8 cellular contexts compared by ENCODE assay signal in genomic region chr4:151099226-151099975, GRCh38. TPM values are rescaled to one million over a fixed set of nuclear protein-coding genes. Genes with fewer than 3 reads are reported as not detected.
DNase-seq lines count a peak whose midpoint lies in the region; ATAC-seq and TF ChIP-seq lines count a peak whose summit lies in the region.

Gene RPS3A, plus strand, starts transcription at chr4:151099628. Its CDS starts 25 bp downstream, at chr4:151099653.

- peaks cover 6% of the 10 kb centered on the region for H3K27me3 Mint-ChIP-seq in activated naive CD8-positive, alpha-beta T cell treated with anti-CD3 and anti-CD28 coated beads, Interleukin-2, amount 50 U/mL, for 24 hours

- H3K27me3 ChIP-seq in cardiac muscle cell (no peaks in the 10 kb centered on the region), upper lobe of left lung (no peaks in the 10 kb centered on the region)

- 1 to 47% methylated on average over 2 to 45 of the region's 69 CpGs for WGBS in upper lobe of left lung, 2 donors

- peaks cover 24% of the 10 kb centered on the region for H3K36me3 ChIP-seq in cardiac muscle cell
- peaks cover 6 to 33% (median 27%) of the 10 kb centered on the region in 4 donors for H3K36me3 ChIP-seq in upper lobe of left lung

- peak within 1 kb of the TSS; percentile 95 for H3K27ac ChIP-seq in cardiac muscle cell
- peak within 1 kb of the TSS; percentile 86 to 96 (median 94) for H3K27ac ChIP-seq in upper lobe of left lung

- peaks cover 9% of the 10 kb centered on the region for H3K4me1 ChIP-seq in cardiac muscle cell (ENCODE audit: low read depth)
- H3K4me1 ChIP-seq in upper lobe of left lung, result peaks cover 19 to 32% (median 24%) of the 10 kb centered on the region in 4 donors

- peaks cover 41% of the 10 kb centered on the region for H3K4me1 Mint-ChIP-seq in activated naive CD8-positive, alpha-beta T cell treated with anti-CD3 and anti-CD28 coated beads, Interleukin-2, amount 50 U/mL, for 24 hours

- DNase-seq in GM12865 (ENCODE audit: low read depth) (peak; percentile 99), NCI-H128 (lab: John Stamatoyannopoulos, UW; ENCODE audit: unreplicated experiment) (peak; percentile 89), SW 1271 (lab: John Stamatoyannopoulos, UW) (peak; percentile 87 to 91), cardiac muscle cell (ENCODE audit: low read depth in 1 of 2, low spot score in 1 of 2) (peak; percentile 98 to 99), pons (ENCODE audit: low spot score) (peak; percentile 96), upper lobe of left lung (peak; percentile 98 to 99)
- DNase-seq in activated naive CD8-positive, alpha-beta T cell treated with anti-CD3 and anti-CD28 coated beads, Interleukin-2, amount 50 U/mL, for 24 hours, result peak; percentile 97

- ATAC-seq in HG02678 (IDR thresholded peaks at IDR 0.05; ENCODE audit: unreplicated experiment) (peak; percentile 94), upper lobe of left lung (ENCODE audit: low FRiP score in 2 of 2) (peak; percentile 97 to 99)
- ATAC-seq in activated naive CD8-positive, alpha-beta T cell treated with anti-CD3 and anti-CD28 coated beads, Interleukin-2, amount 50 U/mL, for 24 hours, result peak; percentile 95

- H3K4me3 Mint-ChIP-seq in activated naive CD8-positive, alpha-beta T cell treated with anti-CD3 and anti-CD28 coated beads, Interleukin-2, amount 50 U/mL, for 24 hours, result peak within 1 kb of the TSS; percentile 100

- H3K4me3 ChIP-seq in GM12865 (ENCODE audit: low read depth, low read length), result peak within 1 kb of the TSS; percentile 71
- H3K4me3 ChIP-seq in cardiac muscle cell, result peak within 1 kb of the TSS; percentile 84
- peak within 1 kb of the TSS; percentile 74 to 90 (median 85) for H3K4me3 ChIP-seq in upper lobe of left lung

- TF ChIP-seq POLR2A in upper lobe of left lung (IDR thresholded peaks at IDR 0.05), result peak in 3 of 4 donors; percentile 77 to 89 (median 86)

- peak within 1 kb of the TSS; percentile 99 for H3K27ac Mint-ChIP-seq in activated naive CD8-positive, alpha-beta T cell treated with anti-CD3 and anti-CD28 coated beads, Interleukin-2, amount 50 U/mL, for 24 hours

- peaks cover 54% of the 10 kb centered on the region for H3K36me3 Mint-ChIP-seq in activated naive CD8-positive, alpha-beta T cell treated with anti-CD3 and anti-CD28 coated beads, Interleukin-2, amount 50 U/mL, for 24 hours (ENCODE audit: low read depth)

- no peaks in the 10 kb centered on the region for H3K9me3 ChIP-seq in cardiac muscle cell (ENCODE audit: low read depth)
- no peaks in the 10 kb centered on the region for H3K9me3 ChIP-seq in upper lobe of left lung

- peak; percentile 88 for TF ChIP-seq CTCF in GM12865 (IDR thresholded peaks at IDR 0.05; ENCODE audit: insufficient read depth, low read depth, low read length, missing control alignments)
- TF ChIP-seq CTCF in cardiac muscle cell (IDR thresholded peaks at IDR 0.05; ENCODE audit: low read depth, low read length), result peak; percentile 81
- peak; percentile 52 to 97 (median 72) for TF ChIP-seq CTCF in upper lobe of left lung (IDR thresholded peaks at IDR 0.05)

- peak in 1 of 4 donors; percentile 68 for TF ChIP-seq EP300 in upper lobe of left lung (IDR thresholded peaks at IDR 0.05)

- H3K9me3 Mint-ChIP-seq in activated naive CD8-positive, alpha-beta T cell treated with anti-CD3 and anti-CD28 coated beads, Interleukin-2, amount 50 U/mL, for 24 hours, result no peaks in the 10 kb centered on the region

RNA-seq across cellular contexts. Expression of gene RPS3A, which starts in this region (rescaled TPM):
- total RNA-seq in cardiac muscle cell (2,319 and 2,328 TPM in 2 replicates), upper lobe of left lung (1,000 to 10,000 TPM in 5 of 6 donors, 100 to 1,000 TPM in 1; 887 to 2,310 (median 1,343) TPM)
- 872 and 1,034 TPM in 2 replicates for polyA plus RNA-seq in cardiac muscle cell

Comparison
In these comparisons a context has a peak if more than half of its experiments do, and no peak if none do; other contexts are left out.
1. Peak in every context shown above with its lines: DNase-seq, ATAC-seq, H3K4me3 ChIP-seq and H3K27ac ChIP-seq.